Comparison of ENCODE assay signal across 15 cellular contexts in the genomic region with DNA sequence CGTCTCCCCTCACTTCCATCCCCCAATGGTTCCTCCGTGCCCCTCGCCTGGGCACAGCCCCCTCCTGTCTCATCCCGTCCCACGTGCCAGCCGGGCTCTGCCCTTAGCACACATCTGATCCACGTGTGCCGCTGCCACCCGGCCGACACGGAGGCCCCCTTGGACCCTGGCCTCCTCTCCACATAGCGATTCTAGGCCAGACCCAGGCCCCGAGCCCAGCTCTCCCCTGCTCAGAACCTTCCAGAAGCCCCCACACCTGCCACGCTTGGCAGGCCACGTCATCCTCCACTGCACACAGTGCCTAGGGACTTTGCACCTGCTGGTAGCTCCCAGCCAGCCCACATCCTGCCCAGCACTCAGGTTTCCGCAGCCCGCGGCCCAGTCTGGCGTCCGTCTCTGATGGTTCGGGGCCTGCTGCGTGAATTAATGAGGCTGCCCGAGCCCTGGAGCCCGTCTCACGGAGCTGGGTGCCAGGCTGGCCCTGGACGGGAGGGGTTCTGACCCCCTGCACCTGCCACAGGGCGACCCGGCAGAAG. TPM values are rescaled to one million over a fixed set of nuclear protein-coding genes. Genes with fewer than 3 reads are reported as not detected.
DNase-seq lines count a peak whose midpoint lies in the region; ATAC-seq and TF ChIP-seq lines count a peak whose summit lies in the region.
"Had no signal": no experiment of that assay in that cellular context is flagged by ENCODE, and none has a peak within 500 bp of the region (broad histone marks: within the 10 kb centered on the region; RNA-seq: fewer than 3 reads in every experiment).

No MANE protein-coding gene starts in this region.

- peaks cover 30 to 59% (median 41%) of the 10 kb centered on the region in 3 donors for H3K4me1 Mint-ChIP-seq in CD8-positive, alpha-beta memory T cell
- peaks cover 39% of the 10 kb centered on the region for H3K4me1 Mint-ChIP-seq in memory B cell

- H3K9me3 ChIP-seq in CD8-positive, alpha-beta memory T cell (ENCODE audit: low read length): no peaks in the 10 kb centered on the region
- no peaks in the 10 kb centered on the region for H3K9me3 ChIP-seq in Peyer's patch

- no peak for TF ChIP-seq POLR2A in Peyer's patch (IDR thresholded peaks at IDR 0.05)

- H3K27ac ChIP-seq in CD8-positive, alpha-beta memory T cell (ENCODE audit: low read depth, low read length): no peak overlapping the region
- H3K27ac ChIP-seq in Peyer's patch: peak overlapping the region in 1 of 4 donors; percentile 53
- H3K27ac ChIP-seq: epithelial cell of prostate, VCaP had no signal

- H3K27me3 Mint-ChIP-seq in CD8-positive, alpha-beta memory T cell: peaks cover 0 to 2% of the 10 kb centered on the region in 2 donors
- no peaks in the 10 kb centered on the region for H3K27me3 Mint-ChIP-seq in memory B cell

- peak overlapping the region in 4 of 7 donors; percentile 44 to 87 (median 58) for H3K4me3 Mint-ChIP-seq in CD8-positive, alpha-beta memory T cell
- H3K4me3 Mint-ChIP-seq in memory B cell: peak overlapping the region; percentile 67
- H3K4me3 Mint-ChIP-seq: activated T-helper 1 cell treated with anti-CD3 and anti-CD28 coated beads, Interleukin-12 subunit alpha, Interleukin-12 subunit beta, Interleukin-2, Interleukin-4 antibody, amounts not matched to agents 30 ng/mL and 10 ng/mL and 1 ng/mL, durations not matched to agents 14 hours and 24 hours and 36 hours had no signal

- H3K4me3 ChIP-seq in CD8-positive, alpha-beta memory T cell (ENCODE audit: low read length): no peak overlapping the region
- H3K4me3 ChIP-seq in Peyer's patch: peak overlapping the region in 1 of 4 donors; percentile 12

- DNase-seq in CD8-positive, alpha-beta memory T cell: peak in 4 of 5 donors; percentile 26 to 65 (median 44)
- DNase-seq in Peyer's patch: peak in 2 of 3 donors; percentile 82 to 84
- peak; percentile 37 to 54 for DNase-seq in memory B cell (ENCODE audit: low spot score in 2 of 2)
- DNase-seq in ureter (ENCODE audit: low spot score): no peak
- no peak for DNase-seq in left cardiac atrium
- DNase-seq in NCI-H82 (lab: John Stamatoyannopoulos, UW): no peak
- DNase-seq: COR-L47; mesenchymal stem cell; NCI-H446; SHP77 treated with DMSO at 0.1 percent for 48 hours; stimulated activated CD4-positive, alpha-beta T cell treated with anti-CD3 and anti-CD28 coated beads, Interleukin-2, amount 100 ng/mL, for 24 hours had no signal

- no peaks in the 10 kb centered on the region for H3K36me3 ChIP-seq in CD8-positive, alpha-beta memory T cell (ENCODE audit: insufficient read depth, low read length)
- H3K36me3 ChIP-seq in Peyer's patch: no peaks in the 10 kb centered on the region

- H3K4me1 ChIP-seq in CD8-positive, alpha-beta memory T cell (ENCODE audit: insufficient read depth, low read length): peaks cover 32% of the 10 kb centered on the region
- peaks cover 0 to 73% (median 16%) of the 10 kb centered on the region in 4 donors for H3K4me1 ChIP-seq in Peyer's patch

- peak overlapping the region in 7 of 8 donors; percentile 66 to 86 (median 77) for H3K27ac Mint-ChIP-seq in CD8-positive, alpha-beta memory T cell
- peak overlapping the region; percentile 28 for H3K27ac Mint-ChIP-seq in memory B cell
- H3K27ac Mint-ChIP-seq: activated T-helper 1 cell treated with anti-CD3 and anti-CD28 coated beads, Interleukin-12 subunit alpha, Interleukin-12 subunit beta, Interleukin-2, Interleukin-4 antibody, amounts not matched to agents 30 ng/mL and 10 ng/mL and 1 ng/mL, durations not matched to agents 14 hours and 24 hours and 36 hours had no signal

- TF ChIP-seq CTCF in Peyer's patch (IDR thresholded peaks at IDR 0.05): no peak

- H3K27me3 ChIP-seq in CD8-positive, alpha-beta memory T cell (ENCODE audit: insufficient read depth, low read length, poor library complexity, severe bottlenecking): no peaks in the 10 kb centered on the region
- H3K27me3 ChIP-seq in Peyer's patch: no peaks in the 10 kb centered on the region

- H3K36me3 Mint-ChIP-seq in CD8-positive, alpha-beta memory T cell: peaks cover 0 to 2% (median 1%) of the 10 kb centered on the region in 3 donors
- peaks cover 3% of the 10 kb centered on the region for H3K36me3 Mint-ChIP-seq in memory B cell

- POLR2A ChIA-PET in CD8-positive, alpha-beta memory T cell (lab: Charles Lee): interaction anchor here (0.8 kb wide), 1 partner anchor 28 kb away, joined by 3 read pairs; no protein-coding TSS in a partner anchor

- no peaks in the 10 kb centered on the region for H3K9me3 Mint-ChIP-seq in CD8-positive, alpha-beta memory T cell
- H3K9me3 Mint-ChIP-seq in memory B cell: no peaks in the 10 kb centered on the region
- H3K9me3 Mint-ChIP-seq: activated T-helper 1 cell treated with anti-CD3 and anti-CD28 coated beads, Interleukin-12 subunit alpha, Interleukin-12 subunit beta, Interleukin-2, Interleukin-4 antibody, amounts not matched to agents 30 ng/mL and 10 ng/mL and 1 ng/mL, durations not matched to agents 14 hours and 24 hours and 36 hours had no signal

- intact Hi-C loops in left cardiac atrium (cut with DNase I): no loop called here

- CTCF ChIA-PET in CD8-positive, alpha-beta memory T cell (lab: Charles Lee): interaction anchor here (1.1 to 1.6 kb wide), 2 partner anchors 51 to 53 kb away, joined by 4 read pairs; no protein-coding TSS in a partner anchor

- ATAC-seq in GM18867 (IDR thresholded peaks at IDR 0.05; ENCODE audit: unreplicated experiment) (peak; percentile 37), memory B cell (ENCODE audit: low read depth) (peak; percentile 83), left cardiac atrium (no peak)

RNA-seq across cellular contexts. Expression of a gene that starts 20.1 kb away (rescaled TPM):
- 1 to 10 TPM; 2.5 TPM for total RNA-seq in CD8-positive, alpha-beta memory T cell
- polyA plus RNA-seq in CD8-positive, alpha-beta memory T cell: 2.8 TPM
- total RNA-seq in Peyer's patch: 10 to 100 TPM in 2 of 4 donors, 1 to 10 TPM in 2; 2.5 to 18.3 (median 7.8) TPM
- total RNA-seq in ureter: 90.0 TPM
- under 1 TPM; 0.13 to 0.74 TPM for total RNA-seq in left cardiac atrium

RNA-seq across cellular contexts. Expression of a gene that starts 30.2 kb away (rescaled TPM):
- total RNA-seq in CD8-positive, alpha-beta memory T cell: 10 to 100 TPM; 40.3 to 46.3 TPM
- 25.0 TPM for polyA plus RNA-seq in CD8-positive, alpha-beta memory T cell
- 10 to 100 TPM; 43.4 to 82.5 (median 70.5) TPM for total RNA-seq in Peyer's patch
- total RNA-seq in ureter: 29.9 TPM
- 10 to 100 TPM; 37.5 to 40.6 TPM for total RNA-seq in left cardiac atrium

RNA-seq across cellular contexts. Expression of a gene that starts 33.9 kb away (rescaled TPM):
- not detected for total RNA-seq in CD8-positive, alpha-beta memory T cell
- polyA plus RNA-seq in CD8-positive, alpha-beta memory T cell: not detected
- total RNA-seq in Peyer's patch (under 1 TPM in 1 of 4 donors, not detected in 3; 0.88 TPM), ureter (0.57 TPM), left cardiac atrium (under 1 TPM; 0.91 to 0.99 TPM)
- total RNA-seq: activated T-helper 1 cell treated with anti-CD3 and anti-CD28 coated beads, Interleukin-12 subunit alpha, Interleukin-12 subunit beta, Interleukin-2, Interleukin-4 antibody, amounts not matched to agents 30 ng/mL and 10 ng/mL and 1 ng/mL, durations not matched to agents 14 hours and 24 hours and 36 hours had no signal

Comparison
In these comparisons a context has a peak if more than half of its experiments do, and no peak if none do; other contexts are left out.
1. DNase-seq: peak in CD8-positive, alpha-beta memory T cell (4 of 5), Peyer's patch (2 of 3) and memory B cell (2 of 2); none in ureter (single experiment), left cardiac atrium (single experiment) and NCI-H82 (single experiment).
2. ATAC-seq: peak in GM18867 (single experiment) and memory B cell (single experiment); none in left cardiac atrium (0 of 2).